16 cellular contexts compared by ENCODE assay signal in genomic region chr14:101950516-101951215, GRCh38. TPM values are rescaled to one million over a fixed set of nuclear protein-coding genes. Genes with fewer than 3 reads are reported as not detected.
DNase-seq lines count a peak whose midpoint lies in the region; ATAC-seq, FAIRE-seq and TF ChIP-seq lines count a peak whose summit lies in the region.
"Had no signal": no experiment of that assay in that cellular context is flagged by ENCODE, and none has a peak within 500 bp of the region (broad histone marks: within the 10 kb centered on the region; RNA-seq: fewer than 3 reads in every experiment).

No MANE protein-coding gene starts in this region.

- H3K36me3 ChIP-seq in PC-3 (ENCODE audit: low read depth, low read length) = no peaks in the 10 kb centered on the region
- H3K36me3 ChIP-seq: thoracic aorta had no signal

- H3K4me2 ChIP-seq in PC-3 (ENCODE audit: low read length) = no peak overlapping the region

- H2AFZ ChIP-seq in PC-3 (ENCODE audit: low read length) = no peak overlapping the region

- no peak overlapping the region for H3K27ac ChIP-seq in PC-3 (ENCODE audit: low read length)
- H3K27ac ChIP-seq: epithelial cell of prostate, thoracic aorta had no signal

- peaks cover 12% of the 10 kb centered on the region for H3K79me2 ChIP-seq in PC-3 (ENCODE audit: low read length)

- BruUV-seq in PC-3 (replicated peaks; lab: Mats Ljungman, UMichigan) = no TSS peak

- peak overlapping the region; percentile 46 for H3K4me3 Mint-ChIP-seq in T-helper 2 cell treated with Interferon-gamma antibody and Interleukin-4, amounts not matched to agents 5 μg/mL and 100 μg/mL, for 36 hours
- H3K4me3 Mint-ChIP-seq in brain = peak overlapping the region; percentile 46 to 95 (median 52)
- H3K4me3 Mint-ChIP-seq in nephron progenitor cell = peak overlapping the region; percentile 48

- peaks cover 9% of the 10 kb centered on the region for H3K4me1 ChIP-seq in PC-3 (ENCODE audit: insufficient read depth, low read length)

- DNase-seq in T-helper 2 cell treated with Interferon-gamma antibody and Interleukin-4, amounts not matched to agents 5 μg/mL and 100 μg/mL, for 36 hours (ENCODE audit: low spot score) = no peak
- no peak for DNase-seq in T-helper 2 cell
- no peak for DNase-seq in nephron progenitor cell
- DNase-seq in frontal cortex (ENCODE audit: low spot score in 2 of 2) = no peak
- DNase-seq in PC-3 = no peak
- DNase-seq: 8988T, KBM-7, NCI-H1105, NCI-H2227 treated with DMSO at 0.1 percent for 48 hours, SHP77 had no signal

- intact Hi-C loops in PC-3 (cut with micrococcal nuclease) = loop anchor here (5.0 kb wide), 1 partner anchor 178 kb away; no protein-coding TSS in a partner anchor

- H3K36me3 Mint-ChIP-seq in T-helper 2 cell treated with Interferon-gamma antibody and Interleukin-4, amounts not matched to agents 5 μg/mL and 100 μg/mL, for 36 hours (ENCODE audit: low read depth) = no peaks in the 10 kb centered on the region
- no peaks in the 10 kb centered on the region for H3K36me3 Mint-ChIP-seq in brain
- no peaks in the 10 kb centered on the region for H3K36me3 Mint-ChIP-seq in nephron progenitor cell (ENCODE audit: low read depth)

- FAIRE-seq in frontal cortex (lab: Jason Lieb, UNC) = no peak
- FAIRE-seq: GM12892 had no signal

- no peaks in the 10 kb centered on the region for H3F3A ChIP-seq in PC-3 (ENCODE audit: low read length, unreplicated experiment)

- TF ChIP-seq POLR2A in GM19193 (IDR thresholded peaks at IDR 0.05; ENCODE audit: extremely low read depth, insufficient read depth, insufficient read length) = peak; percentile 4

- no peaks in the 10 kb centered on the region for H4K20me1 ChIP-seq in PC-3 (ENCODE audit: low read length)

- CTCF ChIA-PET in PC-3 (lab: Charles Lee) = no interaction called here

- POLR2A ChIA-PET in PC-3 (lab: Charles Lee; ENCODE audit: unreplicated experiment) = interaction anchor here (0.6 kb wide), 1 partner anchor 124 kb away, joined by 13 read pairs; no protein-coding TSS in a partner anchor

- H3K4me3 ChIP-seq in PC-3 (ENCODE audit: low read length) = no peak overlapping the region
- H3K4me3 ChIP-seq: thoracic aorta had no signal

- H3K27me3 ChIP-seq in PC-3 (ENCODE audit: low read length) = no peaks in the 10 kb centered on the region

- no peaks in the 10 kb centered on the region for H3K9me2 ChIP-seq in PC-3 (replicated peaks; ENCODE audit: low read length)

- H3K27me3 Mint-ChIP-seq in T-helper 2 cell treated with Interferon-gamma antibody and Interleukin-4, amounts not matched to agents 5 μg/mL and 100 μg/mL, for 36 hours (ENCODE audit: low read depth) = peaks cover 4% of the 10 kb centered on the region
- H3K27me3 Mint-ChIP-seq in brain = peaks cover 19% of the 10 kb centered on the region
- peaks cover 10% of the 10 kb centered on the region for H3K27me3 Mint-ChIP-seq in nephron progenitor cell (ENCODE audit: low read depth, poor library complexity)

- no peak overlapping the region for H3K9ac ChIP-seq in PC-3 (ENCODE audit: low read length)

- H3K9me3 ChIP-seq in PC-3 (ENCODE audit: low read length) = no peaks in the 10 kb centered on the region
- H3K9me3 ChIP-seq: thoracic aorta had no signal

- ATAC-seq in HG02840 (IDR thresholded peaks at IDR 0.05; ENCODE audit: low FRiP score, unreplicated experiment) = no peak
- ATAC-seq in PC-3 = no peak

- H3K27ac Mint-ChIP-seq in T-helper 2 cell treated with Interferon-gamma antibody and Interleukin-4, amounts not matched to agents 5 μg/mL and 100 μg/mL, for 36 hours = peak overlapping the region; percentile 26
- peak overlapping the region in 2 of 5 experiments; percentile 19 to 100 for H3K27ac Mint-ChIP-seq in brain
- no peak overlapping the region for H3K27ac Mint-ChIP-seq in nephron progenitor cell

- H3K9me3 Mint-ChIP-seq in T-helper 2 cell treated with Interferon-gamma antibody and Interleukin-4, amounts not matched to agents 5 μg/mL and 100 μg/mL, for 36 hours = no peaks in the 10 kb centered on the region
- H3K9me3 Mint-ChIP-seq in brain = peaks cover 0 to 2% (median 0%) of the 10 kb centered on the region in 5 experiments
- H3K9me3 Mint-ChIP-seq in nephron progenitor cell = no peaks in the 10 kb centered on the region

- TF ChIP-seq CTCF in brain (conservative IDR thresholded peaks at IDR 0.05) (no peak), nephron progenitor cell (IDR thresholded peaks at IDR 0.05) (no peak), PC-3 (conservative IDR thresholded peaks at IDR 0.05; ENCODE audit: low read depth, low read length) (no peak)

- H3K4me1 Mint-ChIP-seq in T-helper 2 cell treated with Interferon-gamma antibody and Interleukin-4, amounts not matched to agents 5 μg/mL and 100 μg/mL, for 36 hours (ENCODE audit: low read depth) = peaks cover 14% of the 10 kb centered on the region
- H3K4me1 Mint-ChIP-seq in brain = peaks cover 37% of the 10 kb centered on the region
- H3K4me1 Mint-ChIP-seq in nephron progenitor cell = peaks cover 20% of the 10 kb centered on the region

RNA-seq across cellular contexts. Expression of gene DYNC1H1, which starts 13.7 kb away (rescaled TPM):
- 625 TPM for polyA plus RNA-seq in brain (ENCODE audit: insufficient read depth, low read depth, low replicate concordance)
- 565 TPM for total RNA-seq in frontal cortex
- total RNA-seq in PC-3 (2014; rRNA removed) = 606 and 701 TPM in 2 replicates
